8 cellular contexts compared by ENCODE assay signal in the genomic region with DNA sequence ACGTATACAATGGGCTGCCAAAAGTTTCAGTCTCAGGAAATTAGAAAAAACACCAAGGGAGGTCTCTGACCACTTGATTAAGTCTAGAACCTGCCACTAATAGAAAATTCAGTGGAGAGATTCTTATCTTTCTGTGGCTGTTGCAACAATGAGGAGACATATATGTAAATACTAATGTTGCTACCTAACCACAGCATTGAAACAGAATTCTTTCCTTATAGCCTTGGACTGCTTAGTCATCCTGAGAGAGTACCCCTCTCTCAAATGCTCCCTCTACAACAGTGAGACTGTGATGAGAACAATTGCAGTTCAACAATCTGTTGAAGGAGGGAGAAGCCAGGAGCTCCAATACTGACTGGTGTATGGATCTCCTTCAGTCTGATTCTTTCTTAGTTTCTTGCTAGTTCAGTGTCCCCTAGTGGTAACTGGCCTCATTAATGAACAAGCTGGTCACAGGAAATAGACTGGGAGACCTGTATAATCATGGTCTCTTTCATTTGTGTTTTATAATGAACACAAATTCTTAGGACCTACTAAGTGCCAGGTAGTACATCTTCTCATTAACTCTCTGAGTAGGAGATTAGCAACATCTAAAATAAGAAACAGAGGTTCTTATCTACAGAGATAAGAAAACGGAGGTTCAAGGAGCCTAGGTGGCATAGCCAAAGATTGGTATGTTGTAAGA.
DNase-seq lines count a peak whose midpoint lies in the region; ATAC-seq, FAIRE-seq and TF ChIP-seq lines count a peak whose summit lies in the region.

No MANE protein-coding gene starts in this region.

- no peak overlapping the region for H3K4me3 Mint-ChIP-seq in activated CD4-positive, alpha-beta T cell treated with anti-CD3 and anti-CD28 coated beads, Interleukin-2, amount 10 ng/mL, durations not matched to agents 7 days and 5 days

- CTCF ChIA-PET in activated CD4-positive, alpha-beta T cell treated with anti-CD3 and anti-CD28 coated beads, Interleukin-2, amount 10 ng/mL, durations not matched to agents 7 days and 5 days (lab: Charles Lee): interaction anchor here (0.7 to 1.1 kb wide), 7 partner anchors 10 to 392 kb away, joined by 3 to 7 read pairs (median 3); no protein-coding TSS in a partner anchor
- CTCF ChIA-PET in Panc1 (lab: Charles Lee) (interaction anchor here (0.6 to 1.0 kb wide), 5 partner anchors 14 to 1081 kb away, joined by 3 to 4 read pairs (median 3); no protein-coding TSS in a partner anchor), HepG2 (lab: Yijun Ruan, JAX; ENCODE audit: low intra/inter-chr PET ratio, low total read pairs) (interaction anchor here (1.2 kb wide), 1 partner anchor 288 kb away, joined by 3 read pairs; no protein-coding TSS in a partner anchor)

- TF ChIP-seq POLR2A in HepG2 (IDR thresholded peaks at IDR 0.05; ENCODE audit: insufficient read depth in 1 of 2, low read depth in 2 of 2, low read length in 2 of 2) (no peak), testis (IDR thresholded peaks at IDR 0.05) (peak; percentile 7)

- H3K9me3 ChIP-seq in GM23248 (ENCODE audit: low read depth) (no peaks in the 10 kb centered on the region), Panc1 (ENCODE audit: control insufficient read depth, insufficient read depth, low read depth, low read length) (no peaks in the 10 kb centered on the region; the same call in 1 of the 2 replicates), colonic mucosa (no peaks in the 10 kb centered on the region), HepG2 (ENCODE audit: low read length) (no peaks in the 10 kb centered on the region), testis (no peaks in the 10 kb centered on the region)

- peaks cover 73% of the 10 kb centered on the region for H3F3A ChIP-seq in GM23248 (ENCODE audit: insufficient read depth)

- peaks cover 82% of the 10 kb centered on the region for H3K4me1 ChIP-seq in GM23248 (ENCODE audit: insufficient read depth)
- peaks cover 79% of the 10 kb centered on the region for H3K4me1 ChIP-seq in Panc1 (ENCODE audit: control insufficient read depth, insufficient read depth, low read length)
- peaks cover 2% of the 10 kb centered on the region for H3K4me1 ChIP-seq in colonic mucosa
- H3K4me1 ChIP-seq in HepG2 (ENCODE audit: insufficient read depth, low read length): peaks cover 53% of the 10 kb centered on the region
- peaks cover 9% of the 10 kb centered on the region for H3K4me1 ChIP-seq in testis

- H3K4me3 ChIP-seq in GM23248: peak overlapping the region; percentile 45
- no peak overlapping the region for H3K4me3 ChIP-seq in Jurkat, Clone E6-1 (ENCODE audit: low read length)
- H3K4me3 ChIP-seq in Panc1 (ENCODE audit: low read depth in 2 of 2, low read length in 2 of 2): no peak overlapping the region
- H3K4me3 ChIP-seq in colonic mucosa: no peak overlapping the region
- H3K4me3 ChIP-seq in HepG2 (replicated peaks in 1 of 3; ENCODE audit: insufficient read depth in 1 of 3, low read depth in 2 of 3, low read length in 3 of 3): no peak overlapping the region
- no peak overlapping the region for H3K4me3 ChIP-seq in testis

- H3K79me2 ChIP-seq in GM23248 (ENCODE audit: insufficient read depth) (peaks cover 19% of the 10 kb centered on the region), HepG2 (ENCODE audit: insufficient read depth, low read length) (no peaks in the 10 kb centered on the region)

- TF ChIP-seq EP300 in HepG2 (IDR thresholded peaks at IDR 0.05; ENCODE audit: low read depth in 2 of 2, low read length in 2 of 2) (no peak; a peak in 1 of 4 replicates), HepG2 (CRISPR knock-in tag; IDR thresholded peaks at IDR 0.05; ENCODE audit: borderline replicate concordance) (peak; percentile 15; the same call in 1 of the 2 replicates)

- peak overlapping the region; percentile 87 for H3K27ac ChIP-seq in GM23248
- H3K27ac ChIP-seq in Panc1 (ENCODE audit: low read length): peak overlapping the region; percentile 89
- H3K27ac ChIP-seq in colonic mucosa: no peak overlapping the region
- peak overlapping the region; percentile 5 for H3K27ac ChIP-seq in HepG2 (ENCODE audit: extremely low read length, insufficient read depth, low read length)
- H3K27ac ChIP-seq in testis: peak overlapping the region in 1 of 2 donors; percentile 79

- H3K9ac ChIP-seq in GM23248 (peak overlapping the region; percentile 62), colonic mucosa (ENCODE audit: low read depth in 2 of 2, low read length in 2 of 2) (no peak overlapping the region), HepG2 (ENCODE audit: insufficient read depth, low read depth, low read length) (no peak overlapping the region; the same call in 1 of the 2 replicates)

- no peaks in the 10 kb centered on the region for H3K36me3 Mint-ChIP-seq in activated CD4-positive, alpha-beta T cell treated with anti-CD3 and anti-CD28 coated beads, Interleukin-2, amount 10 ng/mL, durations not matched to agents 7 days and 5 days (ENCODE audit: low read depth)

- 41 to 46% methylated on average over 2 of the region's 2 CpGs for WGBS in GM23248 (ENCODE audit: low coverage in 1 of 2, low lambda C conversion rate in 2 of 2, missing lambda C conversion rate in 2 of 2), 2 experiments
- 94% methylated on average over 2 of the region's 2 CpGs for WGBS in HepG2 (ENCODE audit: low lambda C conversion rate)
- WGBS in testis, 2 donors: 48 to 57% methylated on average over 2 of the region's 2 CpGs

- H2AFZ ChIP-seq in GM23248: peak overlapping the region; percentile 76; the same call in 1 of the 2 replicates
- H2AFZ ChIP-seq in HepG2 (ENCODE audit: low read length): no peak overlapping the region

- peak; percentile 47 for DNase-seq in activated CD4-positive, alpha-beta T cell treated with anti-CD3 and anti-CD28 coated beads, Interleukin-2, amount 10 ng/mL, durations not matched to agents 7 days and 5 days
- no peak for DNase-seq in activated CD4-positive, alpha-beta T cell treated with anti-CD3 and anti-CD28 coated beads, Interleukin-2, amount 50 U/mL, for 1 hour
- peak; percentile 87 for DNase-seq in GM23248
- DNase-seq in Jurkat, Clone E6-1 (ENCODE audit: low read depth, low spot score): peak; percentile 58
- DNase-seq in Panc1 (ENCODE audit: low read depth, low spot score): peak; percentile 87
- DNase-seq in colonic mucosa: peak; percentile 33
- DNase-seq in HepG2 (ENCODE audit: low spot score): peak; percentile 77
- DNase-seq in testis: peak; percentile 58

- H4K20me1 ChIP-seq in GM23248 (ENCODE audit: insufficient read depth) (no peaks in the 10 kb centered on the region), HepG2 (ENCODE audit: insufficient read depth, low read length) (no peaks in the 10 kb centered on the region)

- peak overlapping the region; percentile 16 for H3K27ac Mint-ChIP-seq in activated CD4-positive, alpha-beta T cell treated with anti-CD3 and anti-CD28 coated beads, Interleukin-2, amount 10 ng/mL, durations not matched to agents 7 days and 5 days

- H3K36me3 ChIP-seq in GM23248 (ENCODE audit: low read depth): no peaks in the 10 kb centered on the region
- no peaks in the 10 kb centered on the region for H3K36me3 ChIP-seq in Panc1 (ENCODE audit: control insufficient read depth, insufficient read depth, low read length)
- no peaks in the 10 kb centered on the region for H3K36me3 ChIP-seq in colonic mucosa
- H3K36me3 ChIP-seq in HepG2 (replicated peaks in 1 of 2; ENCODE audit: control insufficient read depth in 1 of 2, insufficient read depth in 2 of 2, low read length in 2 of 2): no peaks in the 10 kb centered on the region; a peak in 1 of 5 replicates
- no peaks in the 10 kb centered on the region for H3K36me3 ChIP-seq in testis (ENCODE audit: low read depth, missing control alignments)

- TF ChIP-seq RAD21 in HepG2 (CRISPR knock-in tag; IDR thresholded peaks at IDR 0.05): peak; percentile 75

- peak; percentile 63 for FAIRE-seq in HepG2 (lab: Jason Lieb, UNC)

- no peaks in the 10 kb centered on the region for H3K9me3 Mint-ChIP-seq in activated CD4-positive, alpha-beta T cell treated with anti-CD3 and anti-CD28 coated beads, Interleukin-2, amount 10 ng/mL, durations not matched to agents 7 days and 5 days

- no peaks in the 10 kb centered on the region for H3K27me3 Mint-ChIP-seq in activated CD4-positive, alpha-beta T cell treated with anti-CD3 and anti-CD28 coated beads, Interleukin-2, amount 10 ng/mL, durations not matched to agents 7 days and 5 days

- ATAC-seq in Panc1 (peak; percentile 65), HepG2 (peak; percentile 88)

- in situ Hi-C loops in GM23248 (cut with MboI) (loop anchor here (10.0 kb wide), 2 partner anchors 277 to 307 kb away; no protein-coding TSS in a partner anchor), Panc1 (cut with HindIII; ENCODE audit: low pct_unique_long_range_greater_than_20kb, low sequenced_read_pairs) (no loop called here), HepG2 (cut with HindIII; ENCODE audit: extremely low pct_ligation_motif_present, low pct_unique_long_range_greater_than_20kb) (loop anchor here (5.0 to 10.0 kb wide), 2 partner anchors 137 to 289 kb away; a partner anchor contains a TSS)

- intact Hi-C loops in Panc1 (cut with micrococcal nuclease; ENCODE audit: unreplicated experiment): loop anchor here (5.0 to 10.0 kb wide), 2 partner anchors 104 to 187 kb away; no protein-coding TSS in a partner anchor
- intact Hi-C loops in colonic mucosa (cut with DNase I): loop anchor here (5.0 to 10.0 kb wide), 2 partner anchors 319 to 517 kb away; no protein-coding TSS in a partner anchor
- intact Hi-C loops in HepG2 (cut with micrococcal nuclease; ENCODE audit: unreplicated experiment): loop anchor here (1.0 to 2.0 kb wide), 3 partner anchors 167 to 288 kb away; no protein-coding TSS in a partner anchor
- intact Hi-C loops in testis (cut with DNase I; ENCODE audit: low total_unique reads): loop anchor here (10.0 kb wide), 1 partner anchor 287 kb away; a partner anchor contains a TSS

- no peaks in the 10 kb centered on the region for H3K9me2 ChIP-seq in GM23248 (ENCODE audit: insufficient read depth)

- POLR2A ChIA-PET in activated CD4-positive, alpha-beta T cell treated with anti-CD3 and anti-CD28 coated beads, Interleukin-2, amount 10 ng/mL, durations not matched to agents 7 days and 5 days (lab: Charles Lee): interaction anchor here (0.8 to 1.1 kb wide), 3 partner anchors 277 to 294 kb away, joined by 3 to 4 read pairs (median 4); no protein-coding TSS in a partner anchor
- POLR2A ChIA-PET in Panc1 (lab: Charles Lee) (no interaction called here), HepG2 (lab: Yijun Ruan, JAX) (interaction anchor here (0.6 to 1.1 kb wide), 9 partner anchors 75 to 304 kb away, joined by 3 to 9 read pairs (median 3); no protein-coding TSS in a partner anchor)

- peaks cover 35% of the 10 kb centered on the region for H3K4me1 Mint-ChIP-seq in activated CD4-positive, alpha-beta T cell treated with anti-CD3 and anti-CD28 coated beads, Interleukin-2, amount 10 ng/mL, durations not matched to agents 7 days and 5 days

- H3K27me3 ChIP-seq in GM23248 (replicated peaks; ENCODE audit: insufficient read depth) (no peaks in the 10 kb centered on the region), Panc1 (ENCODE audit: control insufficient read depth, insufficient read depth, low read length) (no peaks in the 10 kb centered on the region), colonic mucosa (no peaks in the 10 kb centered on the region), HepG2 (ENCODE audit: control insufficient read depth in 1 of 2, insufficient read depth in 2 of 2, low read length in 2 of 2) (no peaks in the 10 kb centered on the region), testis (no peaks in the 10 kb centered on the region)

- BruUV-seq in Panc1 (replicated peaks; lab: Mats Ljungman, UMichigan) (no TSS peak), HepG2 (replicated peaks; lab: Mats Ljungman, UMichigan) (no TSS peak)

- H3K4me2 ChIP-seq in GM23248 (ENCODE audit: unreplicated experiment) (peak overlapping the region; percentile 69), HepG2 (ENCODE audit: low read depth, low read length) (0 out of 2 replicates have a peak overlapping the region, but pooled peaks have one; percentile 21)

- peak; percentile 84 for TF ChIP-seq CTCF in Panc1 (IDR thresholded peaks at IDR 0.05)
- peak; percentile 85 for TF ChIP-seq CTCF in colonic mucosa (IDR thresholded peaks at IDR 0.05)
- TF ChIP-seq CTCF in HepG2 (CRISPR knock-in tag; IDR thresholded peaks at IDR 0.05): peak; percentile 78
- TF ChIP-seq CTCF in testis (IDR thresholded peaks at IDR 0.05): peak; percentile 72 to 82 (median 72)
